8 cellular contexts compared by ENCODE assay signal in genomic region chrX:136694491-136695087, GRCh38. TPM values are rescaled to one million over a fixed set of nuclear protein-coding genes. Genes with fewer than 3 reads are reported as not detected.
DNase-seq lines count a peak whose midpoint lies in the region; ATAC-seq lines count a peak whose summit lies in the region.

No MANE protein-coding gene starts in this region.

- H3K4me3 Mint-ChIP-seq in activated T-cell treated with anti-CD3 and anti-CD28 coated beads, Interleukin-2, amount 50 U/mL, for 4 hours: peak overlapping the region; percentile 76
- H3K4me3 Mint-ChIP-seq in central memory CD8-positive, alpha-beta T cell: no peak overlapping the region

- peaks cover 71% of the 10 kb centered on the region for H3K4me1 Mint-ChIP-seq in activated T-cell treated with anti-CD3 and anti-CD28 coated beads, Interleukin-2, amount 50 U/mL, for 4 hours (ENCODE audit: low read depth)
- peaks cover 29% of the 10 kb centered on the region for H3K4me1 Mint-ChIP-seq in central memory CD8-positive, alpha-beta T cell

- no peaks in the 10 kb centered on the region for H3K27me3 Mint-ChIP-seq in activated T-cell treated with anti-CD3 and anti-CD28 coated beads, Interleukin-2, amount 50 U/mL, for 4 hours (ENCODE audit: low read depth)
- no peaks in the 10 kb centered on the region for H3K27me3 Mint-ChIP-seq in central memory CD8-positive, alpha-beta T cell

- H3K9me3 Mint-ChIP-seq in activated T-cell treated with anti-CD3 and anti-CD28 coated beads, Interleukin-2, amount 50 U/mL, for 4 hours: peaks cover 6% of the 10 kb centered on the region
- H3K9me3 Mint-ChIP-seq in central memory CD8-positive, alpha-beta T cell: no peaks in the 10 kb centered on the region

- H3K9me3 ChIP-seq in HUES6 (ENCODE audit: control insufficient read depth, insufficient read depth, low read depth, low read length): no peaks in the 10 kb centered on the region

- 0 out of 2 replicates have a peak overlapping the region, but pooled peaks have one; percentile 24 for H3K27ac ChIP-seq in HUES6 (ENCODE audit: low read depth, low read length)

- no peak for DNase-seq in activated T-cell treated with anti-CD3 and anti-CD28 coated beads, Interleukin-2, amount 50 U/mL, for 4 hours
- DNase-seq in activated T-cell treated with anti-CD3 and anti-CD28 coated beads, Interleukin-2, amount 50 U/mL, for 1 hour: no peak
- peak; percentile 22 for DNase-seq in NOMO-1 treated with dmso at 0.1 percent for 144 hours (lab: John Stamatoyannopoulos, UW; ENCODE audit: unreplicated experiment)
- DNase-seq in central memory CD8-positive, alpha-beta T cell (ENCODE audit: low spot score in 2 of 2): peak in 1 of 2 donors; percentile 13
- DNase-seq in lung microvascular endothelial cell (ENCODE audit: low read depth in 2 of 2): peak; percentile 48 to 65
- DNase-seq in ureter (ENCODE audit: low spot score): no peak

- peak overlapping the region; percentile 73 for H3K27ac Mint-ChIP-seq in central memory CD8-positive, alpha-beta T cell (ENCODE audit: low read depth)

- peaks cover 9% of the 10 kb centered on the region; the same call in 1 of the 2 replicates for H3K4me1 ChIP-seq in HUES6 (ENCODE audit: control insufficient read depth, insufficient read depth, low read length)

- peaks cover 3% of the 10 kb centered on the region; the same call in 1 of the 2 replicates for H3K27me3 ChIP-seq in HUES6 (ENCODE audit: control insufficient read depth, insufficient read depth, low read length)

- H3K4me3 ChIP-seq in HUES6 (ENCODE audit: low read depth, low read length): peak overlapping the region; percentile 12; the same call in 1 of the 2 replicates

- no peaks in the 10 kb centered on the region for H3K36me3 ChIP-seq in HUES6 (ENCODE audit: control insufficient read depth, insufficient read depth, low read length)

- peak; percentile 70 to 79 for ATAC-seq in activated T-cell treated with anti-CD3 and anti-CD28 coated beads, Interleukin-2, amount 50 U/mL, for 4 hours
- ATAC-seq in GM21390 (IDR thresholded peaks at IDR 0.05; ENCODE audit: unreplicated experiment): peak; percentile 62
- peak; percentile 54 for ATAC-seq in central memory CD8-positive, alpha-beta T cell (replicated peaks; ENCODE audit: extremely low read depth, poor library complexity, severe bottlenecking)

- peak overlapping the region; percentile 12 for H3K9ac ChIP-seq in HUES6 (ENCODE audit: low read length)

- H3K36me3 Mint-ChIP-seq in activated T-cell treated with anti-CD3 and anti-CD28 coated beads, Interleukin-2, amount 50 U/mL, for 4 hours (ENCODE audit: insufficient read depth): peaks cover 13% of the 10 kb centered on the region
- peaks cover 12% of the 10 kb centered on the region for H3K36me3 Mint-ChIP-seq in central memory CD8-positive, alpha-beta T cell (ENCODE audit: insufficient read depth)

RNA-seq across cellular contexts. Expression of gene CD40LG, which starts 46.6 kb away (rescaled TPM):
- total RNA-seq in activated T-cell treated with anti-CD3 and anti-CD28 coated beads, Interleukin-2, amount 50 U/mL, for 4 hours: 100 to 1,000 TPM in 2 of 3 donors, 10 to 100 TPM in 1; 99.9 to 139 (median 115) TPM
- total RNA-seq in lung microvascular endothelial cell (not detected in 2 replicates), ureter (not detected)

Comparison
In these comparisons a context has a peak if more than half of its experiments do, and no peak if none do; other contexts are left out.
1. DNase-seq: peak in NOMO-1 treated with dmso at 0.1 percent for 144 hours (single experiment) and lung microvascular endothelial cell (2 of 2); none in activated T-cell treated with anti-CD3 and anti-CD28 coated beads, Interleukin-2, amount 50 U/mL, for 4 hours (single experiment), activated T-cell treated with anti-CD3 and anti-CD28 coated beads, Interleukin-2, amount 50 U/mL, for 1 hour (single experiment) and ureter (single experiment).
2. RNA of gene CD40LG, which starts 46.6 kb away (total RNA-seq): 99.9 to 139 TPM in activated T-cell treated with anti-CD3 and anti-CD28 coated beads, Interleukin-2, amount 50 U/mL, for 4 hours; not detected in ureter (single experiment) and not detected in lung microvascular endothelial cell; every median in the first group is over 10 times any median in the second.
3. Peak in every context shown above with its lines, with median percentiles within 50 percentile points of each other: ATAC-seq.